ENCODE assay signal across 18 cellular contexts in the genomic region with DNA sequence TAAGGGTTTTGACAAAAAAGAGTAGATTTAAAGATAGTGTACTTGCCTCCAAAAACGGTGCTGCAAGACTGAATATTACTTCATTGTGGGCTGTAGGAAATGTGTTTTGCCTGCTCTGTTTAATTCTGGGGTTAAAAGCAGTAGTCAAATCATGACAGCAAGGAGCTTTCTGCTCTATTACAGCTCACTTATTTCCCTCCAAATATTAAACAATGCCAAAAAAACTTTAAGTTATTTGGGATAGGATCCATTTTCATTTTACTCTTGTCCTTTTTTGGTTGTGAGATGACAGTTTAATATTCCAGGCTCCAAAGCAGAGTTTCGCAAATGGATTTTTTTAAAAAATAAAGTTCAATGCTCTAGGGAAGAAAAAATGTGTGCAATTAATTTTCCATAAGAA.
"Had no signal": no experiment of that assay in that cellular context is flagged by ENCODE, and none has a peak within 500 bp of the region (broad histone marks: within the 10 kb centered on the region; RNA-seq: fewer than 3 reads in every experiment).

No MANE protein-coding gene starts in this region.

- H3K9me3 ChIP-seq: body of pancreas, lower lobe of right lung, sigmoid colon, thoracic aorta had no signal

- DNase-seq: activated B cell treated with CpG ODN at 0.5 μM for 24 hours; activated CD4-positive, alpha-beta memory T cell treated with anti-CD3 and anti-CD28 coated beads, Interleukin-2, amount 10 ng/mL, durations not matched to agents 7 days and 5 days; activated CD4-positive, alpha-beta T cell treated with anti-CD3 and anti-CD28 coated beads for 4 hours; activated CD8-positive, alpha-beta memory T cell treated with anti-CD3 and anti-CD28 coated beads, Interleukin-2, amount 10 ng/mL, durations not matched to agents 7 days and 5 days; activated naive CD4-positive, alpha-beta T cell treated with Interleukin-2 at 50 U/mL for 16 hours; activated naive CD8-positive, alpha-beta T cell treated with anti-CD3 and anti-CD28 coated beads, Interleukin-2, amount 10 ng/mL, durations not matched to agents 7 days and 5 days; body of pancreas; caudate nucleus; effector memory CD8-positive, alpha-beta T cell; heart right ventricle; lower lobe of right lung; natural killer cell; sigmoid colon; stimulated activated CD4-positive, alpha-beta T cell treated with anti-CD3 and anti-CD28 coated beads, Interleukin-4, amount 100 ng/mL, for 4 hours; upper lobe of left lung had no signal

- H3K36me3 ChIP-seq: heart right ventricle, lower lobe of right lung, sigmoid colon, thoracic aorta, upper lobe of left lung had no signal

- H3K27ac ChIP-seq: body of pancreas, heart right ventricle, lower lobe of right lung, thoracic aorta, upper lobe of left lung had no signal

- H3K4me3 ChIP-seq: body of pancreas, heart right ventricle, lower lobe of right lung, sigmoid colon, thoracic aorta, upper lobe of left lung had no signal

- ATAC-seq: activated CD8-positive, alpha-beta memory T cell treated with anti-CD3 and anti-CD28 coated beads, Interleukin-2, amount 10 ng/mL, durations not matched to agents 7 days and 5 days; activated T-helper 17 cell treated with anti-CD3 and anti-CD28 coated beads, Interleukin-2, amount 50 U/mL, for 72 hours; body of pancreas; effector memory CD8-positive, alpha-beta T cell; lower lobe of right lung; natural killer cell; stimulated activated memory B cell treated with anti-CD40 and anti-IgM and Interleukin-4, amounts not matched to agents 10 μg/mL and 1 μg/mL and 100 μg/mL, for 72 hours had no signal

- H3K4me1 ChIP-seq: body of pancreas had no signal

- H3K27me3 ChIP-seq: body of pancreas, heart right ventricle, sigmoid colon, upper lobe of left lung had no signal
